25 cellular contexts compared by ENCODE assay signal in genomic region chr10:68315582-68315981, GRCh38.
"Had no signal": no experiment of that assay in that cellular context is flagged by ENCODE, and none has a peak within 500 bp of the region (broad histone marks: within the 10 kb centered on the region; RNA-seq: fewer than 3 reads in every experiment).

No MANE protein-coding gene starts in this region.

- H3K27me3 Mint-ChIP-seq: memory B cell; naive thymus-derived CD4-positive, alpha-beta T cell; stimulated activated memory B cell treated with anti-CD40 and anti-IgM and Interleukin-4, amounts not matched to agents 10 μg/mL and 1 μg/mL and 100 μg/mL, for 72 hours; stimulated activated naive CD8-positive, alpha-beta T cell treated with anti-CD3 and anti-CD28 coated beads, Interleukin-15, Interleukin-2, amounts not matched to agents 100 ng/mL and 50 ng/mL, for 24 hours had no signal

- H3K4me1 ChIP-seq: esophagus muscularis mucosa, gastroesophageal sphincter, left ventricle myocardium inferior, lower lobe of right lung, parathyroid adenoma, prostate gland, tibial artery, upper lobe of right lung, vagina had no signal

- ATAC-seq: gastroesophageal sphincter; lower lobe of right lung; naive thymus-derived CD4-positive, alpha-beta T cell; stimulated activated memory B cell treated with anti-CD40 and anti-IgM and Interleukin-4, amounts not matched to agents 10 μg/mL and 1 μg/mL and 100 μg/mL, for 72 hours; upper lobe of right lung had no signal

- H3K36me3 ChIP-seq: esophagus muscularis mucosa, gastroesophageal sphincter, lower lobe of right lung, prostate gland, right lobe of liver, spleen, upper lobe of right lung, vagina had no signal

- H3K9me3 ChIP-seq: prostate gland, right lobe of liver, upper lobe of right lung, vagina had no signal

- H3K27me3 ChIP-seq: dorsolateral prefrontal cortex, esophagus muscularis mucosa, gastroesophageal sphincter, right lobe of liver, spleen, tibial artery, upper lobe of right lung, vagina had no signal

- H3K27ac ChIP-seq: dorsolateral prefrontal cortex, esophagus muscularis mucosa, gastroesophageal sphincter, left ventricle myocardium inferior, lower lobe of right lung, parathyroid adenoma, prostate gland, right lobe of liver, spleen, tibial artery, upper lobe of right lung, vagina had no signal

- H3K27ac Mint-ChIP-seq: memory B cell; mesothelial cell of epicardium; nephron progenitor cell; stimulated activated memory B cell treated with anti-CD40 and anti-IgM and Interleukin-4, amounts not matched to agents 10 μg/mL and 1 μg/mL and 100 μg/mL, for 72 hours; stimulated activated naive CD8-positive, alpha-beta T cell treated with anti-CD3 and anti-CD28 coated beads, Interleukin-15, Interleukin-2, amounts not matched to agents 100 ng/mL and 50 ng/mL, for 24 hours had no signal

- DNase-seq: cortex of kidney; dorsolateral prefrontal cortex; effector CD8-positive, alpha-beta T cell; glutamatergic neuron; islet precursor cell; left ventricle myocardium inferior; lower lobe of right lung; naive thymus-derived CD4-positive, alpha-beta T cell; nephron progenitor cell; right lobe of liver; spleen; stimulated activated CD4-positive, alpha-beta T cell treated with anti-CD3 and anti-CD28 coated beads, Interleukin-15, amount 100 ng/mL, for 24 hours; stimulated activated CD4-positive, alpha-beta T cell treated with anti-CD3 and anti-CD28 coated beads, Interleukin-1b, Interleukin-23, amount 100 ng/mL, for 48 hours; stimulated activated CD4-positive, alpha-beta T cell treated with anti-CD3 and anti-CD28 coated beads, Interleukin-4, amount 100 ng/mL, for 24 hours; tibial artery; upper lobe of right lung had no signal

- H3K4me3 Mint-ChIP-seq: memory B cell; mesothelial cell of epicardium; nephron progenitor cell; stimulated activated memory B cell treated with anti-CD40 and anti-IgM and Interleukin-4, amounts not matched to agents 10 μg/mL and 1 μg/mL and 100 μg/mL, for 72 hours; stimulated activated naive CD8-positive, alpha-beta T cell treated with anti-CD3 and anti-CD28 coated beads, Interleukin-15, Interleukin-2, amounts not matched to agents 100 ng/mL and 50 ng/mL, for 24 hours had no signal

- H3K9ac ChIP-seq: parathyroid adenoma had no signal

- H3K4me1 Mint-ChIP-seq: mesothelial cell of epicardium; nephron progenitor cell; stimulated activated memory B cell treated with anti-CD40 and anti-IgM and Interleukin-4, amounts not matched to agents 10 μg/mL and 1 μg/mL and 100 μg/mL, for 72 hours had no signal

- H3K4me3 ChIP-seq: dorsolateral prefrontal cortex, esophagus muscularis mucosa, gastroesophageal sphincter, left ventricle myocardium inferior, lower lobe of right lung, prostate gland, right lobe of liver, spleen, tibial artery, upper lobe of right lung, vagina had no signal
